Comparison of ENCODE assay signal across 28 cellular contexts in genomic region chr7:141276031-141276430, GRCh38.
DNase-seq lines count a peak whose midpoint lies in the region; TF ChIP-seq lines count a peak whose summit lies in the region.
"Had no signal": no experiment of that assay in that cellular context is flagged by ENCODE, and none has a peak within 500 bp of the region (broad histone marks: within the 10 kb centered on the region; RNA-seq: fewer than 3 reads in every experiment).

No MANE protein-coding gene starts in this region.

- no peaks in the 10 kb centered on the region for H3K36me3 ChIP-seq in osteoblast (ENCODE audit: insufficient read depth, low read length)
- H3K36me3 ChIP-seq: brain microvascular endothelial cell, transverse colon had no signal

- TF ChIP-seq CTCF in osteoblast (IDR thresholded peaks at IDR 0.05; ENCODE audit: extremely low read depth, low read depth, low read length) = no peak

- H3K4me3 ChIP-seq in osteoblast (ENCODE audit: insufficient read depth, low read length) = no peak overlapping the region
- H3K4me3 ChIP-seq: GM12878, PC-9, psoas muscle, transverse colon had no signal

- H3K79me2 ChIP-seq in osteoblast (ENCODE audit: insufficient read depth, low read length) = no peaks in the 10 kb centered on the region

- no peaks in the 10 kb centered on the region for H3K4me1 ChIP-seq in osteoblast (ENCODE audit: insufficient read depth, low read length)
- H3K4me1 ChIP-seq: psoas muscle, transverse colon had no signal

- H3K27ac ChIP-seq in osteoblast (ENCODE audit: low read depth, low read length) = no peak overlapping the region
- H3K27ac ChIP-seq: 22Rv1, brain microvascular endothelial cell, PC-9, psoas muscle, transverse colon had no signal

- H3K4me2 ChIP-seq in osteoblast (ENCODE audit: insufficient read depth, low read length) = no peak overlapping the region
- H3K4me2 ChIP-seq: PC-9 had no signal

- H2AFZ ChIP-seq in osteoblast (ENCODE audit: low read length) = no peak overlapping the region
- H2AFZ ChIP-seq: PC-9 had no signal

- no peaks in the 10 kb centered on the region for H3K27me3 ChIP-seq in osteoblast (ENCODE audit: insufficient read depth, low read length)
- H3K27me3 ChIP-seq: brain microvascular endothelial cell, transverse colon had no signal

- no peaks in the 10 kb centered on the region for H3K9me3 ChIP-seq in osteoblast (ENCODE audit: low read depth, low read length)
- H3K9me3 ChIP-seq: psoas muscle, transverse colon had no signal

- H4K20me1 ChIP-seq in osteoblast (ENCODE audit: insufficient read depth, low read length) = no peaks in the 10 kb centered on the region

- DNase-seq in DMS53 (lab: John Stamatoyannopoulos, UW) (peak; percentile 29), DMS53 treated with DMSO at 0.1 percent for 48 hours (lab: John Stamatoyannopoulos, UW; ENCODE audit: unreplicated experiment) (no peak), LHCN-M2 (ENCODE audit: low read depth) (peak; percentile 18), astrocyte of the hippocampus (ENCODE audit: low read depth, low spot score) (peak; percentile 50), osteoblast (ENCODE audit: insufficient read length, low spot score, missing footprints) (peak; percentile 72), NCI-H748 treated with DMSO at 0.1 percent for 48 hours (lab: John Stamatoyannopoulos, UW) (no peak), medulla oblongata (ENCODE audit: extremely low spot score) (no peak)
- no peak for DNase-seq in activated CD4-positive, alpha-beta T cell treated with anti-CD3 and anti-CD28 coated beads, Interleukin-2, amount 50 U/mL, for 48 hours
- DNase-seq: activated CD4-positive, alpha-beta T cell treated with anti-CD3 and anti-CD28 coated beads for 36 hours; activated CD8-positive, alpha-beta T cell treated with anti-CD3 and anti-CD28 coated beads, Interleukin-2, amount 10 ng/mL, durations not matched to agents 7 days and 5 days; activated naive CD4-positive, alpha-beta T cell treated with anti-CD3 and anti-CD28 coated beads, Interleukin-2, amount 50 U/mL, for 16 hours; amniotic stem cell; brain microvascular endothelial cell; midbrain; naive thymus-derived CD4-positive, alpha-beta T cell; NCI-H1436 treated with DMSO at 0.1 percent for 48 hours; NCI-H2081 treated with DMSO at 0.1 percent for 48 hours; NCI-H2227 treated with DMSO at 0.1 percent for 48 hours; NK-92 treated with Interleukin-12 subunit alpha and Interleukin-12 subunit beta, amount 100 ng/mL, for 24 hours; occipital lobe; PC-9; psoas muscle; SIG-M5; stimulated activated CD4-positive, alpha-beta T cell treated with anti-CD3 and anti-CD28 coated beads, Interleukin-15, amount 100 ng/mL, for 24 hours; stimulated activated CD4-positive, alpha-beta T cell treated with anti-CD3 and anti-CD28 coated beads, Interleukin-4, amount 100 ng/mL, for 4 hours; transverse colon had no signal

Comparison
In these comparisons a context has a peak if more than half of its experiments do, and no peak if none do; other contexts are left out.
1. DNase-seq: peak in DMS53 (single experiment), LHCN-M2 (single experiment), astrocyte of the hippocampus (single experiment) and osteoblast (single experiment); none in DMS53 treated with DMSO at 0.1 percent for 48 hours (single experiment), NCI-H748 treated with DMSO at 0.1 percent for 48 hours (single experiment), activated CD4-positive, alpha-beta T cell treated with anti-CD3 and anti-CD28 coated beads, Interleukin-2, amount 50 U/mL, for 48 hours (0 of 2) and medulla oblongata (single experiment).